ENCODE assay signal across 26 cellular contexts in the genomic region with DNA sequence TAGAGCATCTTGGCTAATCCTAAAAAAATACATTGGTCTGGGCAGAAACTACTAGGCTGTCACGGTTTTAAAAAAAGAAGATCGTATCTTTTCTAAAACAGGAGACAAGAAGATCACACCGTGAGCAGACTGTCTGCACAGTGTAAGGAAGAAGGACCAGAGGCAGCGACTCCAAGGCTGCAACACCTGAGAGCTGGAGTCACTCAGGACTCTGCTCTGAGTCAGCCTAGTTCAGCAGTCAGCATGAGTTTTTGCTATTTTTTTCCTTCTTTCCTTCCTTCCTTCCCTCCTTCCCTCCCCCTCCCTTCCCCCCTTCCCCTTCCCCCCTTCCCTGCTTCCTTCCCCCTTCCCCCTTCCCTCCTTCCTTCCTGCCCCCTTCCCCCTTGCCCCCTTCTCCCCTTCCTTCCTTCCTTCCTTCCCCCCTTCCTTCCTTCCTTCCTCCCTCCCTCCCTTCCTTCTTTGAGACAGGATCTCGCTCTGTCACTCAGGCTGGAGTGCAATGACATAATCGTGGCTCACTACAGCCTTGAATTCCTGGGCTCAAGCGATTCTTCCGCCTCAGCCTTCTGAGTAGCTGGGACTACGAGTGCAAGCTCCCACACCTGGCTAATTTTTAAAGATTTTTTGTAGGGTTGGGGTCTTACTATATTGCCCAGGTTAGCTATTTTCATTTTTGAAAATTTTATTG. TPM values are rescaled to one million over a fixed set of nuclear protein-coding genes. Genes with fewer than 3 reads are reported as not detected.
DNase-seq lines count a peak whose midpoint lies in the region; ATAC-seq and TF ChIP-seq lines count a peak whose summit lies in the region.
"Had no signal": no experiment of that assay in that cellular context is flagged by ENCODE, and none has a peak within 500 bp of the region (broad histone marks: within the 10 kb centered on the region; RNA-seq: fewer than 3 reads in every experiment).

No MANE protein-coding gene starts in this region.

- no peaks in the 10 kb centered on the region for H3K9me3 ChIP-seq in Panc1 (ENCODE audit: control insufficient read depth, insufficient read depth, low read depth, low read length)
- H3K9me3 ChIP-seq in gastrocnemius medialis = no peaks in the 10 kb centered on the region
- H3K9me3 ChIP-seq in MM.1S (replicated peaks; ENCODE audit: insufficient read depth, low read length) = no peaks in the 10 kb centered on the region
- H3K9me3 ChIP-seq: heart left ventricle, pancreas, right atrium auricular region, upper lobe of right lung had no signal

- H3K9me3 Mint-ChIP-seq in chondrocyte (ENCODE audit: low read depth) = no peaks in the 10 kb centered on the region
- H3K9me3 Mint-ChIP-seq: activated naive CD8-positive, alpha-beta T cell treated with anti-CD3 and anti-CD28 coated beads, Interleukin-2, amount 10 ng/mL, durations not matched to agents 7 days and 5 days; CD4-positive, alpha-beta T cell; stimulated activated naive B cell treated with anti-CD40 and anti-IgM and Interleukin-4, amounts not matched to agents 10 μg/mL and 1 μg/mL and 100 μg/mL, for 72 hours had no signal

- CTCF ChIA-PET in Panc1 (lab: Charles Lee) = interaction anchor here (1.1 kb wide), 1 partner anchor 67 kb away, joined by 3 read pairs; no protein-coding TSS in a partner anchor

- H2AFZ ChIP-seq in MM.1S (ENCODE audit: low read length) = no peak overlapping the region

- POLR2A ChIA-PET in Panc1 (lab: Charles Lee) = interaction anchor here (0.5 to 0.9 kb wide), 2 partner anchors 25 to 121 kb away, joined by 4 read pairs; a partner anchor contains a TSS

- no peaks in the 10 kb centered on the region for H3K79me2 ChIP-seq in MM.1S (ENCODE audit: low read length)

- in situ Hi-C loops in Panc1 (cut with HindIII; ENCODE audit: low pct_unique_long_range_greater_than_20kb, low sequenced_read_pairs) = no loop called here
- in situ Hi-C loops in gastrocnemius medialis (cut with MboI; ENCODE audit: low sequenced_read_pairs in 4 of 4) = loop anchor here in 1 of 4 donors (25.0 kb wide), 1 partner anchor 187 kb away; a partner anchor contains a TSS

- no peak overlapping the region for H3K4me3 Mint-ChIP-seq in chondrocyte (ENCODE audit: unreplicated experiment)
- H3K4me3 Mint-ChIP-seq: activated CD4-positive, alpha-beta T cell treated with anti-CD3 and anti-CD28 coated beads for 36 hours; activated naive CD8-positive, alpha-beta T cell treated with anti-CD3 and anti-CD28 coated beads, Interleukin-2, amount 10 ng/mL, durations not matched to agents 7 days and 5 days; CD4-positive, alpha-beta T cell; stimulated activated naive B cell treated with anti-CD40 and anti-IgM and Interleukin-4, amounts not matched to agents 10 μg/mL and 1 μg/mL and 100 μg/mL, for 72 hours had no signal

- peaks cover 19% of the 10 kb centered on the region for H3K36me3 ChIP-seq in Panc1 (ENCODE audit: control insufficient read depth, insufficient read depth, low read length)
- peaks cover 0 to 72% of the 10 kb centered on the region in 2 donors for H3K36me3 ChIP-seq in gastrocnemius medialis
- no peaks in the 10 kb centered on the region for H3K36me3 ChIP-seq in MM.1S (replicated peaks; ENCODE audit: insufficient read depth, low read length)

- TF ChIP-seq CTCF in Panc1 (IDR thresholded peaks at IDR 0.05) (no peak), chondrocyte (IDR thresholded peaks at IDR 0.05) (no peak), gastrocnemius medialis (IDR thresholded peaks at IDR 0.05 in 4 of 5, conservative IDR thresholded peaks at IDR 0.05 in 1 of 5) (no peak), MM.1S (IDR thresholded peaks at IDR 0.05; ENCODE audit: low read length) (no peak)

- no TSS peak for BruUV-seq in Panc1 (replicated peaks; lab: Mats Ljungman, UMichigan)

- no peaks in the 10 kb centered on the region for H3K27me3 Mint-ChIP-seq in chondrocyte (ENCODE audit: low read depth)
- H3K27me3 Mint-ChIP-seq: activated CD4-positive, alpha-beta T cell treated with anti-CD3 and anti-CD28 coated beads for 36 hours; activated naive CD8-positive, alpha-beta T cell treated with anti-CD3 and anti-CD28 coated beads, Interleukin-2, amount 10 ng/mL, durations not matched to agents 7 days and 5 days; CD4-positive, alpha-beta T cell had no signal

- peak overlapping the region; percentile 57 for H3K27ac Mint-ChIP-seq in chondrocyte (ENCODE audit: unreplicated experiment)
- H3K27ac Mint-ChIP-seq: activated CD4-positive, alpha-beta T cell treated with anti-CD3 and anti-CD28 coated beads for 36 hours; activated naive CD8-positive, alpha-beta T cell treated with anti-CD3 and anti-CD28 coated beads, Interleukin-2, amount 10 ng/mL, durations not matched to agents 7 days and 5 days; stimulated activated naive B cell treated with anti-CD40 and anti-IgM and Interleukin-4, amounts not matched to agents 10 μg/mL and 1 μg/mL and 100 μg/mL, for 72 hours had no signal

- peak; percentile 61 for DNase-seq in ELR (ENCODE audit: low read depth)
- no peak for DNase-seq in Panc1 (ENCODE audit: low read depth, low spot score)
- no peak for DNase-seq in chondrocyte (ENCODE audit: low spot score)
- DNase-seq in gastrocnemius medialis = peak in 1 of 2 donors; percentile 62
- no peak for DNase-seq in MM.1S
- no peak for DNase-seq in stimulated activated CD4-positive, alpha-beta T cell treated with anti-CD3 and anti-CD28 coated beads, Interleukin-15, amount 100 ng/mL, for 24 hours
- no peak for DNase-seq in head of caudate nucleus
- DNase-seq: activated CD4-positive, alpha-beta T cell treated with anti-CD3 and anti-CD28 coated beads for 36 hours; activated effector memory CD4-positive, alpha-beta T cell treated with Interleukin-2 at 50 U/mL for 16 hours; activated naive CD8-positive, alpha-beta T cell treated with anti-CD3 and anti-CD28 coated beads, Interleukin-2, amount 10 ng/mL, durations not matched to agents 7 days and 5 days; CD4-positive, alpha-beta T cell; cerebellar nuclear complex; IMR-90; kidney glomerular epithelial cell; NCI-H1092; NCI-H1694 treated with DMSO at 0.1 percent for 48 hours; NCI-H510A; NK-92 treated with Interleukin-12 subunit alpha and Interleukin-12 subunit beta, amount 100 ng/mL, for 24 hours; pancreas; stimulated activated CD4-positive, alpha-beta T cell treated with anti-CD3 and anti-CD28 coated beads, Interleukin-4, amount 100 ng/mL, for 1 hour; stimulated activated naive B cell treated with anti-CD40 and anti-IgM and Interleukin-4, amounts not matched to agents 10 μg/mL and 1 μg/mL and 100 μg/mL, for 72 hours; T-helper 2 cell; upper lobe of right lung had no signal

- intact Hi-C loops in Panc1 (cut with micrococcal nuclease; ENCODE audit: unreplicated experiment) (no loop called here), gastrocnemius medialis (cut with DNase I; ENCODE audit: low total_unique reads) (no loop called here), head of caudate nucleus (cut with DNase I) (no loop called here)

- no peaks in the 10 kb centered on the region for H3K9me2 ChIP-seq in MM.1S (replicated peaks; ENCODE audit: insufficient read depth, low read length)

- H3K4me1 ChIP-seq in Panc1 (ENCODE audit: control insufficient read depth, insufficient read depth, low read length) (peaks cover 83% of the 10 kb centered on the region), gastrocnemius medialis (peaks cover 69 to 89% of the 10 kb centered on the region in 2 donors), MM.1S (ENCODE audit: low read length) (no peaks in the 10 kb centered on the region)
- H3K4me1 ChIP-seq: pancreas had no signal

- H3K27me3 ChIP-seq in Panc1 (ENCODE audit: control insufficient read depth, insufficient read depth, low read length) (no peaks in the 10 kb centered on the region), gastrocnemius medialis (no peaks in the 10 kb centered on the region), MM.1S (replicated peaks; ENCODE audit: insufficient read depth, low read length) (no peaks in the 10 kb centered on the region)
- H3K27me3 ChIP-seq: heart left ventricle, pancreas, right atrium auricular region, upper lobe of right lung had no signal

- peaks cover 47% of the 10 kb centered on the region for H3K4me1 Mint-ChIP-seq in chondrocyte (ENCODE audit: low read depth)
- H3K4me1 Mint-ChIP-seq: activated naive CD8-positive, alpha-beta T cell treated with anti-CD3 and anti-CD28 coated beads, Interleukin-2, amount 10 ng/mL, durations not matched to agents 7 days and 5 days; stimulated activated naive B cell treated with anti-CD40 and anti-IgM and Interleukin-4, amounts not matched to agents 10 μg/mL and 1 μg/mL and 100 μg/mL, for 72 hours had no signal

- ATAC-seq in Panc1 (peak; percentile 55), gastrocnemius medialis (peak; percentile 15 to 26)
- ATAC-seq: activated CD4-positive, alpha-beta T cell treated with anti-CD3 and anti-CD28 coated beads for 36 hours; GM12878; heart left ventricle; pancreas; stimulated activated naive B cell treated with anti-CD40 and anti-IgM and Interleukin-4, amounts not matched to agents 10 μg/mL and 1 μg/mL and 100 μg/mL, for 72 hours; upper lobe of right lung had no signal

- no peak overlapping the region for H3K9ac ChIP-seq in MM.1S (ENCODE audit: low read length)

- H3K4me3 ChIP-seq in Panc1 (ENCODE audit: low read depth in 2 of 2, low read length in 2 of 2) = no peak overlapping the region
- H3K4me3 ChIP-seq in gastrocnemius medialis = no peak overlapping the region
- H3K4me3 ChIP-seq in MM.1S (ENCODE audit: low read length) = no peak overlapping the region
- H3K4me3 ChIP-seq: GM12878, heart left ventricle, pancreas, right atrium auricular region, upper lobe of right lung had no signal

- no peak overlapping the region for H3K4me2 ChIP-seq in MM.1S (ENCODE audit: low read depth, low read length)

- no peaks in the 10 kb centered on the region for H3F3A ChIP-seq in MM.1S (ENCODE audit: insufficient read depth, low read length)

- TF ChIP-seq POLR2A in gastrocnemius medialis (IDR thresholded peaks at IDR 0.05) = no peak

- no peaks in the 10 kb centered on the region for H4K20me1 ChIP-seq in MM.1S (ENCODE audit: insufficient read depth, low read length)

- H3K27ac ChIP-seq in Panc1 (ENCODE audit: low read length) (peak overlapping the region; percentile 74), gastrocnemius medialis (peak overlapping the region; percentile 91 to 99 (median 97)), MM.1S (ENCODE audit: low read length) (no peak overlapping the region)
- H3K27ac ChIP-seq: pancreas, right atrium auricular region, upper lobe of right lung had no signal

- peaks cover 33% of the 10 kb centered on the region for H3K36me3 Mint-ChIP-seq in chondrocyte (ENCODE audit: low read depth)

RNA-seq across cellular contexts. Expression of a gene that starts 24.4 kb away (rescaled TPM):
- 131 TPM for total RNA-seq in Panc1 (2021; ENCODE audit: unreplicated experiment)
- polyA plus RNA-seq in Panc1 (2012; ENCODE audit: insufficient read length) = 204 TPM
- 54.0 to 63.6 TPM (median 62.0 TPM) in 3 replicates for total RNA-seq in chondrocyte
- total RNA-seq in gastrocnemius medialis = 100 to 1,000 TPM; 337 to 626 (median 393) TPM

RNA-seq across cellular contexts. Expression of a gene that starts 50.2 kb away (rescaled TPM):
- 26.7 TPM for total RNA-seq in Panc1 (2021; ENCODE audit: unreplicated experiment)
- polyA plus RNA-seq in Panc1 (2012; ENCODE audit: insufficient read length) = 12.2 TPM
- 55.7 to 83.1 TPM (median 56.4 TPM) in 3 replicates for total RNA-seq in chondrocyte
- total RNA-seq in gastrocnemius medialis = 10 to 100 TPM in 2 of 4 donors, 1 to 10 TPM in 2; 8.7 to 11.6 (median 10.5) TPM
